Comparison of ENCODE assay signal across 1 cellular context in genomic region chr2:61471905-61472805, GRCh38.
TF ChIP-seq lines count a peak whose summit lies in the region.

No MANE protein-coding gene starts in this region.

TF ChIP-seq in K562, 482 proteins besides CTCF, POLR2A, EP300 and RAD21 (continued from another document and continues in another):
- TF ChIP-seq UBTF (IDR thresholded peaks at IDR 0.05; ENCODE audit: borderline replicate concordance in 1 of 2, low read depth in 2 of 2, low read length in 2 of 2) (no peak), CREBBP (IDR thresholded peaks at IDR 0.05; ENCODE audit: low read depth, low read length) (no peak), ATF2 (CRISPR knock-in tag; IDR thresholded peaks at IDR 0.05) (no peak), ZNF165 (CRISPR knock-in tag; IDR thresholded peaks at IDR 0.05; ENCODE audit: borderline replicate concordance) (no peak), CBX2 (IDR thresholded peaks at IDR 0.05; ENCODE audit: insufficient read depth, low read length, poor library complexity, severe bottlenecking) (no peak), HBP1 (CRISPR knock-in tag; IDR thresholded peaks at IDR 0.05) (no peak), GABPB2 (CRISPR knock-in tag; conservative IDR thresholded peaks at IDR 0.05) (no peak), WHSC1 (IDR thresholded peaks at IDR 0.05; ENCODE audit: low read length) (no peak), ZC3H8 (IDR thresholded peaks at IDR 0.05) (no peak), POLR2AphosphoS5 (IDR thresholded peaks at IDR 0.05; ENCODE audit: control insufficient read depth, insufficient read depth, low read depth, low read length) (0 out of 2 replicates have a peak, but pooled peaks have one; percentile 12), CTBP1 (IDR thresholded peaks at IDR 0.05; ENCODE audit: borderline replicate concordance) (no peak), ZNF717 (CRISPR knock-in tag; IDR thresholded peaks at IDR 0.05) (no peak), NCOA1 (IDR thresholded peaks at IDR 0.05; ENCODE audit: low read depth) (no peak), ZNF76 (CRISPR knock-in tag; IDR thresholded peaks at IDR 0.05; ENCODE audit: borderline replicate concordance) (no peak), PKNOX1 (IDR thresholded peaks at IDR 0.05) (peak; percentile 73), ZNF134 (CRISPR knock-in tag; conservative IDR thresholded peaks at IDR 0.05) (no peak), CBFA2T2 (conservative IDR thresholded peaks at IDR 0.05) (no peak), FOSL1 (tag; conservative IDR thresholded peaks at IDR 0.05) (0 out of 2 replicates have a peak, but pooled peaks have one; percentile 7), PHTF2 (CRISPR knock-in tag; IDR thresholded peaks at IDR 0.05) (no peak), BCLAF1 (IDR thresholded peaks at IDR 0.05; ENCODE audit: borderline replicate concordance in 1 of 2, control insufficient read depth in 1 of 2, low read depth in 2 of 2, low read length in 1 of 2) (no peak), TRIM28 (IDR thresholded peaks at IDR 0.05) (no peak), HDAC8 (tag; IDR thresholded peaks at IDR 0.05) (no peak), DIDO1 (tag; IDR thresholded peaks at IDR 0.05; ENCODE audit: low read depth) (no peak), L3MBTL2 (IDR thresholded peaks at IDR 0.05) (0 out of 2 replicates have a peak, but pooled peaks have one; percentile 24), RNF219 (CRISPR knock-in tag; IDR thresholded peaks at IDR 0.05) (no peak), ZNF512 (tag; IDR thresholded peaks at IDR 0.05) (no peak), ZBTB1 (CRISPR knock-in tag; IDR thresholded peaks at IDR 0.05; ENCODE audit: borderline replicate concordance, low read depth) (no peak), GTF2E2 (tag; IDR thresholded peaks at IDR 0.05) (0 out of 2 replicates have a peak, but pooled peaks have one; percentile 23), TAF1 (IDR thresholded peaks at IDR 0.05; ENCODE audit: control insufficient read depth, extremely low read depth, insufficient read depth, low read length, severe bottlenecking) (no peak), ZNF347 (CRISPR knock-in tag; IDR thresholded peaks at IDR 0.05; ENCODE audit: low read depth) (no peak), ETS1 (conservative IDR thresholded peaks at IDR 0.05; ENCODE audit: control insufficient read depth, low read depth, low read length) (no peak), GATA2 (CRISPR knock-in tag; IDR thresholded peaks at IDR 0.05) (no peak), MNT (conservative IDR thresholded peaks at IDR 0.05) (peak; percentile 87 to 88), SAP30 (IDR thresholded peaks at IDR 0.05; ENCODE audit: borderline replicate concordance, insufficient read depth, low read depth, low read length, poor library complexity, severe bottlenecking) (peak; percentile 36), RBM39 (optimal IDR thresholded peaks at IDR 0.05; ENCODE audit: low read depth, low read length) (no peak), NCOR1 (IDR thresholded peaks at IDR 0.05) (no peak), SMAD3 (CRISPR knock-in tag; conservative IDR thresholded peaks at IDR 0.05) (no peak), NCOA4 (IDR thresholded peaks at IDR 0.05; ENCODE audit: partially characterized antibody) (no peak), HDAC1 (IDR thresholded peaks at IDR 0.05) (peak in 1 of 2 experiments; percentile 38; a peak in 1 of 4 replicates), NR2F6 (CRISPR knock-in tag; IDR thresholded peaks at IDR 0.05) (0 out of 2 replicates have a peak, but pooled peaks have one; percentile 1), PYGO2 (tag; IDR thresholded peaks at IDR 0.05) (no peak), FOXK2 (conservative IDR thresholded peaks at IDR 0.05 in 1 of 2, IDR thresholded peaks at IDR 0.05 in 1 of 2; ENCODE audit: low read depth in 2 of 2) (peak; percentile 85 to 86; a peak in 3 of 4 replicates), ZBTB2 (IDR thresholded peaks at IDR 0.05) (no peak), RAD51 (IDR thresholded peaks at IDR 0.05; ENCODE audit: borderline replicate concordance, low read depth) (peak; percentile 9; the same call in 1 of the 2 replicates), SIN3A (IDR thresholded peaks at IDR 0.05; ENCODE audit: borderline replicate concordance in 2 of 2, control insufficient read depth in 1 of 2, low read depth in 2 of 2, low read length in 2 of 2) (peak in 1 of 2 experiments; percentile 24; a peak in 2 of 4 replicates), SMARCC2 (IDR thresholded peaks at IDR 0.05; ENCODE audit: low read depth) (no peak)
